ENCODE assay signal across 8 cellular contexts in genomic region chr16:67928561-67929364, GRCh38. TPM values are rescaled to one million over a fixed set of nuclear protein-coding genes. Genes with fewer than 3 reads are reported as not detected.
DNase-seq lines count a peak whose midpoint lies in the region; ATAC-seq and TF ChIP-seq lines count a peak whose summit lies in the region.

No MANE protein-coding gene starts in this region.

- no TSS peak for BruUV-seq in Calu3 (replicated peaks; lab: Mats Ljungman, UMichigan)

- no peak overlapping the region for H3K4me3 Mint-ChIP-seq in Calu3 (ENCODE audit: low read depth, unreplicated experiment)
- H3K4me3 Mint-ChIP-seq in HFFc6, result no peak overlapping the region
- no peak overlapping the region for H3K4me3 Mint-ChIP-seq in activated CD8-positive, alpha-beta T cell treated with anti-CD3 and anti-CD28 coated beads, Interleukin-2, amount 10 ng/mL, durations not matched to agents 7 days and 5 days

- intact Hi-C loops in Calu3 (cut with micrococcal nuclease; ENCODE audit: unreplicated experiment), result loop anchor here (1.0 to 5.0 kb wide), 3 partner anchors 112 to 406 kb away; no protein-coding TSS in a partner anchor

- DNase-seq in Calu3 (peak; percentile 86), HFFc6 (peak; percentile 49), NCI-H774 (lab: John Stamatoyannopoulos, UW) (peak; percentile 44), mucosa of gallbladder (ENCODE audit: low spot score) (peak; percentile 66)
- DNase-seq in activated CD8-positive, alpha-beta T cell treated with anti-CD3 and anti-CD28 coated beads, Interleukin-2, amount 10 ng/mL, durations not matched to agents 7 days and 5 days, result peak; percentile 87
- DNase-seq in effector CD8-positive, alpha-beta T cell (lab: John Stamatoyannopoulos, UW), result peak; percentile 54
- DNase-seq in stimulated activated CD8-positive, alpha-beta memory T cell treated with anti-CD3 and anti-CD28 coated beads, Interleukin-7, amount 100 ng/mL, for 1 hour (ENCODE audit: low read depth in 2 of 2), result peak; percentile 44 to 55

- H3K9me3 Mint-ChIP-seq in Calu3 (ENCODE audit: low read depth, unreplicated experiment) (no peaks in the 10 kb centered on the region), HFFc6 (no peaks in the 10 kb centered on the region)
- no peaks in the 10 kb centered on the region for H3K9me3 Mint-ChIP-seq in activated CD8-positive, alpha-beta T cell treated with anti-CD3 and anti-CD28 coated beads, Interleukin-2, amount 10 ng/mL, durations not matched to agents 7 days and 5 days (ENCODE audit: insufficient read depth)

- CTCF ChIA-PET in Calu3 (lab: Charles Lee), result interaction anchor here (1.4 to 2.6 kb wide), 3 partner anchors 45 to 408 kb away, joined by 4 to 15 read pairs (median 5); no protein-coding TSS in a partner anchor
- CTCF ChIA-PET in activated CD8-positive, alpha-beta T cell treated with anti-CD3 and anti-CD28 coated beads, Interleukin-2, amount 10 ng/mL, durations not matched to agents 7 days and 5 days (lab: Charles Lee), result interaction anchor here (0.8 to 2.8 kb wide), 14 partner anchors 11 to 265 kb away, joined by 3 to 16 read pairs (median 3); partner anchors contain the start of genes NRN1L and PSKH1

- H3K4me1 Mint-ChIP-seq in Calu3 (ENCODE audit: low read depth, unreplicated experiment), result no peaks in the 10 kb centered on the region
- peaks cover under 1% of the 10 kb centered on the region for H3K4me1 Mint-ChIP-seq in HFFc6 (ENCODE audit: low read depth)
- H3K4me1 Mint-ChIP-seq in activated CD8-positive, alpha-beta T cell treated with anti-CD3 and anti-CD28 coated beads, Interleukin-2, amount 10 ng/mL, durations not matched to agents 7 days and 5 days (ENCODE audit: low read depth), result peaks cover 2% of the 10 kb centered on the region

- peak; percentile 86 for ATAC-seq in activated CD8-positive, alpha-beta T cell treated with anti-CD3 and anti-CD28 coated beads, Interleukin-2, amount 10 ng/mL, durations not matched to agents 7 days and 5 days
- no peak for ATAC-seq in HG02623 (IDR thresholded peaks at IDR 0.05; ENCODE audit: unreplicated experiment)

- H3K27ac Mint-ChIP-seq in Calu3 (ENCODE audit: unreplicated experiment) (no peak overlapping the region), HFFc6 (no peak overlapping the region)
- no peak overlapping the region for H3K27ac Mint-ChIP-seq in activated CD8-positive, alpha-beta T cell treated with anti-CD3 and anti-CD28 coated beads, Interleukin-2, amount 10 ng/mL, durations not matched to agents 7 days and 5 days

- H3K27me3 Mint-ChIP-seq in Calu3 (ENCODE audit: unreplicated experiment) (no peaks in the 10 kb centered on the region), HFFc6 (ENCODE audit: insufficient read depth) (no peaks in the 10 kb centered on the region; the same call in 1 of the 2 replicates)
- no peaks in the 10 kb centered on the region for H3K27me3 Mint-ChIP-seq in activated CD8-positive, alpha-beta T cell treated with anti-CD3 and anti-CD28 coated beads, Interleukin-2, amount 10 ng/mL, durations not matched to agents 7 days and 5 days (ENCODE audit: low read depth)

- H3K36me3 Mint-ChIP-seq in Calu3 (ENCODE audit: insufficient read depth, unreplicated experiment) (peaks cover 41% of the 10 kb centered on the region), HFFc6 (ENCODE audit: low read depth) (no peaks in the 10 kb centered on the region)
- peaks cover 22% of the 10 kb centered on the region for H3K36me3 Mint-ChIP-seq in activated CD8-positive, alpha-beta T cell treated with anti-CD3 and anti-CD28 coated beads, Interleukin-2, amount 10 ng/mL, durations not matched to agents 7 days and 5 days (ENCODE audit: low read depth)

- POLR2A ChIA-PET in activated CD8-positive, alpha-beta T cell treated with anti-CD3 and anti-CD28 coated beads, Interleukin-2, amount 10 ng/mL, durations not matched to agents 7 days and 5 days (lab: Charles Lee), result interaction anchor here (0.9 to 1.5 kb wide), 2 partner anchors 43 to 123 kb away, joined by 3 read pairs; no protein-coding TSS in a partner anchor

- peak; percentile 83 for TF ChIP-seq CTCF in Calu3 (IDR thresholded peaks at IDR 0.05; ENCODE audit: unreplicated experiment)
- TF ChIP-seq CTCF in HFFc6 (IDR thresholded peaks at IDR 0.05), result peak; percentile 85

RNA-seq across cellular contexts. Expression of gene CTRL, which starts 2.9 kb away (rescaled TPM):
- total RNA-seq in Calu3 (2022), result 2.6 and 3.4 TPM in 2 replicates
- total RNA-seq in HFFc6 (2021; fragmentation: NEBNext Ultra II Directional; extraction: Animal tissue kit (Norgen Biotek cat#: 25700)), result under 1 TPM; 0.25 to 0.63 (median 0.43) TPM
- total RNA-seq in activated CD8-positive, alpha-beta T cell treated with anti-CD3 and anti-CD28 coated beads, Interleukin-2, amount 10 ng/mL, durations not matched to agents 7 days and 5 days, result 1 to 10 TPM; 5.5 TPM
- 1.1 TPM for total RNA-seq in mucosa of gallbladder

RNA-seq across cellular contexts. Expression of gene PSMB10, which starts 7.9 kb away (rescaled TPM):
- 79.3 and 103 TPM in 2 replicates for total RNA-seq in Calu3 (2022)
- 10 to 100 TPM; 36.3 to 49.7 (median 40.0) TPM for total RNA-seq in HFFc6 (2021; fragmentation: NEBNext Ultra II Directional; extraction: Animal tissue kit (Norgen Biotek cat#: 25700))
- 100 to 1,000 TPM; 257 to 275 TPM for total RNA-seq in activated CD8-positive, alpha-beta T cell treated with anti-CD3 and anti-CD28 coated beads, Interleukin-2, amount 10 ng/mL, durations not matched to agents 7 days and 5 days
- total RNA-seq in mucosa of gallbladder, result 68.8 TPM

RNA-seq across cellular contexts. Expression of gene LCAT, which starts 15.2 kb away (rescaled TPM):
- total RNA-seq in Calu3 (2022) (14.7 and 15.2 TPM in 2 replicates), mucosa of gallbladder (30.3 TPM)
- total RNA-seq in HFFc6 (2021; fragmentation: NEBNext Ultra II Directional; extraction: Animal tissue kit (Norgen Biotek cat#: 25700)), result 10 to 100 TPM; 17.6 to 21.8 (median 19.8) TPM
- 10 to 100 TPM; 22.4 to 23.1 TPM for total RNA-seq in activated CD8-positive, alpha-beta T cell treated with anti-CD3 and anti-CD28 coated beads, Interleukin-2, amount 10 ng/mL, durations not matched to agents 7 days and 5 days

RNA-seq across cellular contexts. Expression of gene PSKH1, which starts 35.7 kb away (rescaled TPM):
- 41.7 and 49.4 TPM in 2 replicates for total RNA-seq in Calu3 (2022)
- 10 to 100 TPM; 25.2 to 34.1 (median 29.3) TPM for total RNA-seq in HFFc6 (2021; fragmentation: NEBNext Ultra II Directional; extraction: Animal tissue kit (Norgen Biotek cat#: 25700))
- 10 to 100 TPM; 20.0 to 22.8 TPM for total RNA-seq in activated CD8-positive, alpha-beta T cell treated with anti-CD3 and anti-CD28 coated beads, Interleukin-2, amount 10 ng/mL, durations not matched to agents 7 days and 5 days
- total RNA-seq in mucosa of gallbladder, result 31.6 TPM

RNA-seq across cellular contexts. Expression of gene SLC12A4, which starts 39.7 kb away (rescaled TPM):
- total RNA-seq in Calu3 (2022) (31.7 and 38.0 TPM in 2 replicates), mucosa of gallbladder (76.6 TPM)
- total RNA-seq in HFFc6 (2021; fragmentation: NEBNext Ultra II Directional; extraction: Animal tissue kit (Norgen Biotek cat#: 25700)), result 100 to 1,000 TPM in 1 of 6 experiments, 10 to 100 TPM in 5; 89.8 to 113 (median 98.9) TPM
- total RNA-seq in activated CD8-positive, alpha-beta T cell treated with anti-CD3 and anti-CD28 coated beads, Interleukin-2, amount 10 ng/mL, durations not matched to agents 7 days and 5 days, result 10 to 100 TPM; 42.5 TPM
